In genomic region chr10:87053577-87054181, GRCh38 we compare ENCODE assay signal across 1 cellular context.
A peak's percentile ranks its signal among the peaks of the same experiment; 100 is the strongest.
TF ChIP-seq lines count a peak whose summit lies in the region.

No MANE protein-coding gene starts in this region.

TF ChIP-seq in HepG2, 621 proteins besides CTCF, POLR2A, EP300 and RAD21:
- TF ChIP-seq ZNF562 (CRISPR knock-in tag; IDR thresholded peaks at IDR 0.05; ENCODE audit: borderline replicate concordance) (no peak), MIER2 (CRISPR knock-in tag; IDR thresholded peaks at IDR 0.05) (no peak), RBM22 (optimal IDR thresholded peaks at IDR 0.05; ENCODE audit: low read length) (peak; percentile 21)
